ENCODE assay signal across 15 cellular contexts in genomic region chr2:232349546-232349945, GRCh38. TPM values are rescaled to one million over a fixed set of nuclear protein-coding genes. Genes with fewer than 3 reads are reported as not detected.
"Had no signal": no experiment of that assay in that cellular context is flagged by ENCODE, and none has a peak within 500 bp of the region (broad histone marks: within the 10 kb centered on the region; RNA-seq: fewer than 3 reads in every experiment).

No MANE protein-coding gene starts in this region.

- H3K27ac ChIP-seq: colonic mucosa, esophagus squamous epithelium, stomach, vagina had no signal

- H3K4me1 ChIP-seq: colonic mucosa had no signal

- H3K4me3 ChIP-seq: colonic mucosa, esophagus squamous epithelium, stomach, vagina had no signal

- H3K9me3 ChIP-seq: colonic mucosa, esophagus squamous epithelium, vagina had no signal

- H3K36me3 Mint-ChIP-seq: activated CD4-positive, alpha-beta memory T cell treated with anti-CD3 and anti-CD28 coated beads for 36 hours; natural killer cell treated with Interleukin-12 subunit alpha and Interleukin-12 subunit beta and Interleukin-15 and Interleukin-18, amount 100 ng/mL, for 72 hours had no signal

- FAIRE-seq: astrocyte, TTC549 had no signal

- H3K4me3 Mint-ChIP-seq: activated CD4-positive, alpha-beta memory T cell treated with anti-CD3 and anti-CD28 coated beads for 36 hours; activated T-helper 17 cell treated with anti-CD3 and anti-CD28 coated beads, Interleukin-2, amount 50 U/mL, for 72 hours; immature natural killer cell; memory B cell; natural killer cell treated with Interleukin-12 subunit alpha and Interleukin-12 subunit beta and Interleukin-15 and Interleukin-18, amount 100 ng/mL, for 72 hours had no signal

- H3K27ac Mint-ChIP-seq: activated CD4-positive, alpha-beta memory T cell treated with anti-CD3 and anti-CD28 coated beads for 36 hours; activated T-helper 17 cell treated with anti-CD3 and anti-CD28 coated beads, Interleukin-2, amount 50 U/mL, for 72 hours; immature natural killer cell; memory B cell; natural killer cell treated with Interleukin-12 subunit alpha and Interleukin-12 subunit beta and Interleukin-15 and Interleukin-18, amount 100 ng/mL, for 72 hours had no signal

- H3K9me3 Mint-ChIP-seq: activated T-helper 17 cell treated with anti-CD3 and anti-CD28 coated beads, Interleukin-2, amount 50 U/mL, for 72 hours; natural killer cell treated with Interleukin-12 subunit alpha and Interleukin-12 subunit beta and Interleukin-15 and Interleukin-18, amount 100 ng/mL, for 72 hours had no signal

- DNase-seq: activated CD4-positive, alpha-beta memory T cell treated with anti-CD3 and anti-CD28 coated beads for 36 hours; esophagus squamous epithelium; foreskin fibroblast; immature natural killer cell had no signal

- H3K4me1 Mint-ChIP-seq: activated T-helper 17 cell treated with anti-CD3 and anti-CD28 coated beads, Interleukin-2, amount 50 U/mL, for 72 hours; memory B cell had no signal

- H3K36me3 ChIP-seq: colonic mucosa, esophagus squamous epithelium, stomach, vagina had no signal

RNA-seq across cellular contexts. Expression of gene ALPP, which starts 29.0 kb away (rescaled TPM):
- total RNA-seq: activated CD4-positive, alpha-beta memory T cell treated with anti-CD3 and anti-CD28 coated beads for 36 hours; esophagus squamous epithelium; natural killer cell treated with Interleukin-12 subunit alpha and Interleukin-12 subunit beta and Interleukin-15 and Interleukin-18, amount 100 ng/mL, for 72 hours; omental fat pad; pulmonary artery endothelial cell; skeletal muscle tissue; stomach; vagina had no signal
- polyA plus RNA-seq: immature natural killer cell, stomach had no signal

RNA-seq across cellular contexts. Expression of gene ALPG, which starts 57.1 kb away (rescaled TPM):
- total RNA-seq: activated CD4-positive, alpha-beta memory T cell treated with anti-CD3 and anti-CD28 coated beads for 36 hours; activated T-helper 17 cell treated with anti-CD3 and anti-CD28 coated beads, Interleukin-2, amount 50 U/mL, for 72 hours; esophagus squamous epithelium; natural killer cell treated with Interleukin-12 subunit alpha and Interleukin-12 subunit beta and Interleukin-15 and Interleukin-18, amount 100 ng/mL, for 72 hours; omental fat pad; pulmonary artery endothelial cell; skeletal muscle tissue; stomach; vagina had no signal
- polyA plus RNA-seq: immature natural killer cell, stomach had no signal
